In genomic region chr6:149373511-149373910, GRCh38 we compare ENCODE assay signal across 1 cellular context.
TF ChIP-seq lines count a peak whose summit lies in the region.

No MANE protein-coding gene starts in this region.

TF ChIP-seq in K562, 482 proteins besides CTCF, POLR2A, EP300 and RAD21:
- TF ChIP-seq TSC22D4 (tag; IDR thresholded peaks at IDR 0.05) (no peak), ZNF24 (IDR thresholded peaks at IDR 0.05) (peak; percentile 34; the same call in 1 of the 2 replicates)
TF ChIP-seq in K562: peak in this region for 1.
